In genomic region chr14:60655898-60656754, GRCh38 we compare ENCODE assay signal across 8 cellular contexts. TPM values are rescaled to one million over a fixed set of nuclear protein-coding genes. Genes with fewer than 3 reads are reported as not detected.
DNase-seq lines count a peak whose midpoint lies in the region; ATAC-seq, FAIRE-seq and TF ChIP-seq lines count a peak whose summit lies in the region.

No MANE protein-coding gene starts in this region.

- no peak for TF ChIP-seq POLR2A in endothelial cell of umbilical vein (IDR thresholded peaks at IDR 0.05; ENCODE audit: low read depth, low read length)

- no peak for FAIRE-seq in endothelial cell of umbilical vein (lab: Jason Lieb, UNC)

- H3K4me1 ChIP-seq in endothelial cell of umbilical vein (ENCODE audit: control insufficient read depth, extremely low read depth, insufficient read depth, low read length): peaks cover 10% of the 10 kb centered on the region

- H3K9ac ChIP-seq in endothelial cell of umbilical vein (replicated peaks; ENCODE audit: extremely low read depth, insufficient read depth, low read length): no peak overlapping the region

- H3K79me2 ChIP-seq in endothelial cell of umbilical vein (ENCODE audit: control insufficient read depth, insufficient read depth, low read length): no peaks in the 10 kb centered on the region

- BruUV-seq in endothelial cell of umbilical vein (replicated peaks; lab: Mats Ljungman, UMichigan): no TSS peak

- ATAC-seq in GM21737 (IDR thresholded peaks at IDR 0.05; ENCODE audit: unreplicated experiment) (peak; percentile 1), HG02798 (IDR thresholded peaks at IDR 0.05; ENCODE audit: poor library complexity, unreplicated experiment) (no peak), GM21367 (IDR thresholded peaks at IDR 0.05; ENCODE audit: unreplicated experiment) (no peak), HG03354 (IDR thresholded peaks at IDR 0.05; ENCODE audit: poor library complexity, severe bottlenecking, unreplicated experiment) (no peak)

- H3K9me3 ChIP-seq in endothelial cell of umbilical vein (replicated peaks; ENCODE audit: control insufficient read depth, insufficient read depth, low read length): no peaks in the 10 kb centered on the region

- peaks cover 40 to 51% of the 10 kb centered on the region in 2 experiments for H3K27me3 ChIP-seq in endothelial cell of umbilical vein (ENCODE audit: control insufficient read depth in 2 of 2, insufficient read depth in 2 of 2, low read length in 2 of 2)

- H4K20me1 ChIP-seq in endothelial cell of umbilical vein (replicated peaks; ENCODE audit: control insufficient read depth, extremely low read depth, insufficient read depth, low read length): peaks cover 4% of the 10 kb centered on the region

- dilution Hi-C loops in endothelial cell of umbilical vein (cut with MboI; ENCODE audit: extremely low pct_ligation_motif_present, low sequenced_read_pairs): no loop called here

- peak overlapping the region in 1 of 3 experiments; percentile 59 for H3K4me3 ChIP-seq in endothelial cell of umbilical vein (replicated peaks in 1 of 3; ENCODE audit: insufficient read depth in 1 of 3, low read depth in 1 of 3, low read length in 3 of 3)

- peak overlapping the region; percentile 79 for H2AFZ ChIP-seq in endothelial cell of umbilical vein (ENCODE audit: low read depth, low read length)

- POLR2A ChIA-PET in endothelial cell of umbilical vein (lab: Charles Lee): no interaction called here

- DNase-seq in NCI-H524 (lab: John Stamatoyannopoulos, UW) (peak; percentile 63 to 75), endothelial cell of umbilical vein (ENCODE audit: low read depth, low spot score) (no peak), renal cortical epithelial cell (ENCODE audit: low read depth) (peak; percentile 37), NCI-H526 treated with DMSO at 0.1 percent for 48 hours (lab: John Stamatoyannopoulos, UW) (no peak)

- no peaks in the 10 kb centered on the region for H3K9me1 ChIP-seq in endothelial cell of umbilical vein (replicated peaks; ENCODE audit: control insufficient read depth, extremely low read depth, insufficient read depth, low read length)

- CTCF ChIA-PET in endothelial cell of umbilical vein (lab: Charles Lee): interaction anchor here (0.6 to 4.2 kb wide), 20 partner anchors 7 to 597 kb away, joined by 3 to 24 read pairs (median 4); partner anchors contain the start of genes SIX1, SIX4, SLC38A6 and TRMT5

- TF ChIP-seq CTCF in endothelial cell of umbilical vein (IDR thresholded peaks at IDR 0.05; ENCODE audit: extremely low read depth in 1 of 2, insufficient read depth in 1 of 2, low read depth in 1 of 2, low read length in 2 of 2): no peak

- no peak overlapping the region for H3K27ac ChIP-seq in endothelial cell of umbilical vein (ENCODE audit: insufficient read depth, low read depth, low read length)

- H3K4me2 ChIP-seq in endothelial cell of umbilical vein (ENCODE audit: insufficient read depth, low read length): peak overlapping the region; percentile 87

- no peaks in the 10 kb centered on the region for H3K36me3 ChIP-seq in endothelial cell of umbilical vein (ENCODE audit: control insufficient read depth in 2 of 2, extremely low read depth in 1 of 2, insufficient read depth in 2 of 2, low read length in 2 of 2)

- intact Hi-C loops in endothelial cell of umbilical vein (cut with micrococcal nuclease): loop anchor here (2.0 kb wide), 3 partner anchors 325 to 533 kb away; partner anchors contain the start of genes SLC38A6 and TRMT5

TF ChIP-seq in endothelial cell of umbilical vein, 7 proteins besides CTCF, POLR2A, EP300 and RAD21:
- TF ChIP-seq POLR2AphosphoS5 (IDR thresholded peaks at IDR 0.05; ENCODE audit: insufficient read depth, low read depth, low read length): no peak
- no peak for TF ChIP-seq GATA2 (IDR thresholded peaks at IDR 0.05; ENCODE audit: insufficient read depth, insufficient read length, low read depth, low read length)
- no peak for TF ChIP-seq JUN (IDR thresholded peaks at IDR 0.05; ENCODE audit: borderline replicate concordance, insufficient read depth, insufficient read length, low read depth)
- TF ChIP-seq FOS (IDR thresholded peaks at IDR 0.05; ENCODE audit: borderline replicate concordance, insufficient read depth, low read length): no peak
- no peak for TF ChIP-seq MYC (IDR thresholded peaks at IDR 0.05; ENCODE audit: low read depth, low read length)
- peak; percentile 53 for TF ChIP-seq EZH2 (IDR thresholded peaks at IDR 0.05; ENCODE audit: borderline replicate concordance, low read depth, low read length, severe bottlenecking)

RNA-seq across cellular contexts. Expression of gene SIX1, which starts 6.8 kb away (rescaled TPM):
- 0.40 and 0.55 TPM in 2 replicates for total RNA-seq in endothelial cell of umbilical vein
- 0.55 and 0.57 TPM in 2 replicates for polyA plus RNA-seq in endothelial cell of umbilical vein
- polyA plus RNA-seq in endothelial cell of umbilical vein (2011; cell fraction: cytosol; rRNA removed): 0.59 and 0.61 TPM in 2 replicates
- polyA plus RNA-seq in endothelial cell of umbilical vein (2011; cell fraction: nucleus; rRNA removed): 0.38 and 0.51 TPM in 2 replicates
- 0.33 and 0.37 TPM in 2 replicates for polyA plus RNA-seq in endothelial cell of umbilical vein (2012)
- polyA minus RNA-seq in endothelial cell of umbilical vein: 0.64 and 0.80 TPM in 2 replicates
- polyA minus RNA-seq in endothelial cell of umbilical vein (2011; cell fraction: cytosol; rRNA and poly(A)+ RNA removed): 1.2 TPM
- 0.24 and 0.58 TPM in 2 replicates for polyA minus RNA-seq in endothelial cell of umbilical vein (2011; cell fraction: nucleus; rRNA and poly(A)+ RNA removed)
- 1.2 and 7.6 TPM in 2 replicates for total RNA-seq in renal cortical epithelial cell

Comparison
In these comparisons a context has a peak if more than half of its experiments do, and no peak if none do; other contexts are left out.
1. DNase-seq: peak in NCI-H524 (2 of 2) and renal cortical epithelial cell (single experiment); none in endothelial cell of umbilical vein (single experiment) and NCI-H526 treated with DMSO at 0.1 percent for 48 hours (single experiment).